31 cellular contexts compared by ENCODE assay signal in the genomic region with DNA sequence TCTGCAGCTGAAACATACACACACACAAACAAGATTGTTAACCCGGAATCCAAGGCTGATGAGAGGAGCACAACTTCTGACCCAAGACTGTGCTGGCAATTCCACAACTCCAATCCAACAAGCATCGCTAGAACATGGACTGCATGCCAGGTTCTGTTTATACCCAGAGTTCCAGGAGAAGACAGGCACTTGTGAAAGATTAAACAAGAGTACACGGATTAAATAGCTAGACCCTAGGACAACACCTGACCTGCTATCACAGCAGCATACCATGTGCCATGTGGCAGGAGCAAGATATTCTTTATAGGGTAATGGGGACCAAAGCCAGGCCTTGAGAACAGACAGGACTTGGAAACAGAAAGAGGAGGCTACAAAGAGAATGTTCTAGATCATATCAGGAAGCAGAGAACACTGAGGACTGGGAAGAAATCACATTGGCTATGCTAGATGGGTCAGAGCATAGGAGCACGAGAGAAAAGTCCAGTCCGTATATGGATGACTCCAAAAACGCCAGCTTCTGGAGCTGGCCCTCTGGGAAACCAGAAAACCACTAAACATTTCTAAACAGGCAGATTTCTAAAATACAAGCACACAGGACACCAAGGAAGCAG.
DNase-seq lines count a peak whose midpoint lies in the region; ATAC-seq and TF ChIP-seq lines count a peak whose summit lies in the region.
"Had no signal": no experiment of that assay in that cellular context is flagged by ENCODE, and none has a peak within 500 bp of the region (broad histone marks: within the 10 kb centered on the region; RNA-seq: fewer than 3 reads in every experiment).

No MANE protein-coding gene starts in this region.

- H3K9me3 Mint-ChIP-seq in activated CD8-positive, alpha-beta T cell treated with anti-CD3 and anti-CD28 coated beads for 36 hours, result no peaks in the 10 kb centered on the region
- H3K9me3 Mint-ChIP-seq in activated CD8-positive, alpha-beta T cell treated with anti-CD3 and anti-CD28 coated beads, Interleukin-2, amount 10 ng/mL, durations not matched to agents 7 days and 5 days (ENCODE audit: insufficient read depth), result no peaks in the 10 kb centered on the region
- H3K9me3 Mint-ChIP-seq in GM23338 (no peaks in the 10 kb centered on the region), neural crest cell (no peaks in the 10 kb centered on the region)
- no peaks in the 10 kb centered on the region for H3K9me3 Mint-ChIP-seq in activated naive CD8-positive, alpha-beta T cell treated with anti-CD3 and anti-CD28 coated beads for 36 hours
- H3K9me3 Mint-ChIP-seq in naive thymus-derived CD8-positive, alpha-beta T cell, result no peaks in the 10 kb centered on the region
- H3K9me3 Mint-ChIP-seq: CD8-positive, alpha-beta memory T cell; effector memory CD8-positive, alpha-beta T cell; stimulated activated naive B cell treated with anti-CD40 and anti-IgM and Interleukin-4, amounts not matched to agents 10 μg/mL and 1 μg/mL and 100 μg/mL, for 72 hours had no signal

- H3K4me2 ChIP-seq in GM23338, result no peak overlapping the region
- H3K4me2 ChIP-seq: A549 had no signal

- H3K27ac Mint-ChIP-seq in activated CD8-positive, alpha-beta T cell treated with anti-CD3 and anti-CD28 coated beads for 36 hours, result peak overlapping the region; percentile 61
- H3K27ac Mint-ChIP-seq in activated CD8-positive, alpha-beta T cell treated with anti-CD3 and anti-CD28 coated beads, Interleukin-2, amount 10 ng/mL, durations not matched to agents 7 days and 5 days, result no peak overlapping the region
- H3K27ac Mint-ChIP-seq in GM23338 (peak overlapping the region; percentile 23; the same call in 1 of the 2 replicates), neural crest cell (ENCODE audit: unreplicated experiment) (peak overlapping the region; percentile 25)
- H3K27ac Mint-ChIP-seq in activated naive CD8-positive, alpha-beta T cell treated with anti-CD3 and anti-CD28 coated beads for 36 hours, result peak overlapping the region; percentile 46
- H3K27ac Mint-ChIP-seq in naive thymus-derived CD8-positive, alpha-beta T cell, result peak overlapping the region in 1 of 10 donors; percentile 6
- H3K27ac Mint-ChIP-seq: effector memory CD8-positive, alpha-beta T cell; stimulated activated naive B cell treated with anti-CD40 and anti-IgM and Interleukin-4, amounts not matched to agents 10 μg/mL and 1 μg/mL and 100 μg/mL, for 72 hours had no signal

- intact Hi-C loops in activated CD8-positive, alpha-beta T cell treated with anti-CD3 and anti-CD28 coated beads for 36 hours (cut with micrococcal nuclease), result loop anchor here (10.0 kb wide), 1 partner anchor 193 kb away; no protein-coding TSS in a partner anchor

- H3K4me3 ChIP-seq in GM23338, result no peak overlapping the region
- H3K4me3 ChIP-seq: A549, sigmoid colon, vagina had no signal

- no peaks in the 10 kb centered on the region for H3K79me2 ChIP-seq in GM23338 (replicated peaks; ENCODE audit: insufficient read depth)

- H3K9me2 ChIP-seq in GM23338 (ENCODE audit: insufficient read depth), result no peaks in the 10 kb centered on the region

- no peak for TF ChIP-seq CTCF in activated CD8-positive, alpha-beta T cell treated with anti-CD3 and anti-CD28 coated beads for 36 hours (IDR thresholded peaks at IDR 0.05)
- no peak for TF ChIP-seq CTCF in GM23338 (conservative IDR thresholded peaks at IDR 0.05; ENCODE audit: low read depth in 2 of 2)
- TF ChIP-seq CTCF in neural crest cell (conservative IDR thresholded peaks at IDR 0.05), result no peak

- H3K27me3 ChIP-seq in GM23338 (ENCODE audit: insufficient read depth), result no peaks in the 10 kb centered on the region
- H3K27me3 ChIP-seq: sigmoid colon, vagina had no signal

- H3F3A ChIP-seq in GM23338 (replicated peaks; ENCODE audit: low read depth), result no peaks in the 10 kb centered on the region

- ATAC-seq in activated CD8-positive, alpha-beta T cell treated with anti-CD3 and anti-CD28 coated beads for 36 hours, result no peak
- ATAC-seq in activated CD8-positive, alpha-beta T cell treated with anti-CD3 and anti-CD28 coated beads, Interleukin-2, amount 10 ng/mL, durations not matched to agents 7 days and 5 days, result no peak
- ATAC-seq in GM23338 (no peak), HG02840 (IDR thresholded peaks at IDR 0.05; ENCODE audit: low FRiP score, unreplicated experiment) (no peak)
- no peak for ATAC-seq in naive thymus-derived CD8-positive, alpha-beta T cell
- ATAC-seq: A549; effector memory CD8-positive, alpha-beta T cell; stimulated activated naive B cell treated with anti-CD40 and anti-IgM and Interleukin-4, amounts not matched to agents 10 μg/mL and 1 μg/mL and 100 μg/mL, for 72 hours had no signal

- H3K4me1 ChIP-seq in GM23338 (ENCODE audit: insufficient read depth), result no peaks in the 10 kb centered on the region
- H3K4me1 ChIP-seq: A549, sigmoid colon had no signal

- no peaks in the 10 kb centered on the region; the same call in 1 of the 2 replicates for H4K20me1 ChIP-seq in GM23338 (replicated peaks; ENCODE audit: insufficient read depth)

- POLR2A ChIA-PET in activated CD8-positive, alpha-beta T cell treated with anti-CD3 and anti-CD28 coated beads for 36 hours (lab: Charles Lee), result interaction anchor here (1.2 to 1.4 kb wide), 2 partner anchors 9 to 115 kb away, joined by 3 read pairs; no protein-coding TSS in a partner anchor
- POLR2A ChIA-PET in activated CD8-positive, alpha-beta T cell treated with anti-CD3 and anti-CD28 coated beads, Interleukin-2, amount 10 ng/mL, durations not matched to agents 7 days and 5 days (lab: Charles Lee), result no interaction called here
- POLR2A ChIA-PET in naive thymus-derived CD8-positive, alpha-beta T cell (lab: Charles Lee), result no interaction called here

- H3K27me3 Mint-ChIP-seq in activated CD8-positive, alpha-beta T cell treated with anti-CD3 and anti-CD28 coated beads for 36 hours, result no peaks in the 10 kb centered on the region
- H3K27me3 Mint-ChIP-seq in activated CD8-positive, alpha-beta T cell treated with anti-CD3 and anti-CD28 coated beads, Interleukin-2, amount 10 ng/mL, durations not matched to agents 7 days and 5 days (ENCODE audit: low read depth), result no peaks in the 10 kb centered on the region
- H3K27me3 Mint-ChIP-seq in GM23338 (ENCODE audit: insufficient read depth, low read depth, poor library complexity) (peaks cover 2% of the 10 kb centered on the region), neural crest cell (ENCODE audit: low read depth) (no peaks in the 10 kb centered on the region)
- no peaks in the 10 kb centered on the region for H3K27me3 Mint-ChIP-seq in activated naive CD8-positive, alpha-beta T cell treated with anti-CD3 and anti-CD28 coated beads for 36 hours
- H3K27me3 Mint-ChIP-seq in naive thymus-derived CD8-positive, alpha-beta T cell, result no peaks in the 10 kb centered on the region
- H3K27me3 Mint-ChIP-seq: effector memory CD8-positive, alpha-beta T cell; stimulated activated naive B cell treated with anti-CD40 and anti-IgM and Interleukin-4, amounts not matched to agents 10 μg/mL and 1 μg/mL and 100 μg/mL, for 72 hours had no signal

- no peak overlapping the region for H3K4me3 Mint-ChIP-seq in activated CD8-positive, alpha-beta T cell treated with anti-CD3 and anti-CD28 coated beads for 36 hours
- H3K4me3 Mint-ChIP-seq in activated CD8-positive, alpha-beta T cell treated with anti-CD3 and anti-CD28 coated beads, Interleukin-2, amount 10 ng/mL, durations not matched to agents 7 days and 5 days, result no peak overlapping the region
- H3K4me3 Mint-ChIP-seq in GM23338 (no peak overlapping the region), neural crest cell (no peak overlapping the region)
- H3K4me3 Mint-ChIP-seq in activated naive CD8-positive, alpha-beta T cell treated with anti-CD3 and anti-CD28 coated beads for 36 hours, result no peak overlapping the region
- no peak overlapping the region for H3K4me3 Mint-ChIP-seq in naive thymus-derived CD8-positive, alpha-beta T cell
- H3K4me3 Mint-ChIP-seq: effector memory CD8-positive, alpha-beta T cell; stimulated activated naive B cell treated with anti-CD40 and anti-IgM and Interleukin-4, amounts not matched to agents 10 μg/mL and 1 μg/mL and 100 μg/mL, for 72 hours had no signal

- H2AFZ ChIP-seq in GM23338, result no peak overlapping the region

- H3K4me1 Mint-ChIP-seq in activated CD8-positive, alpha-beta T cell treated with anti-CD3 and anti-CD28 coated beads for 36 hours (ENCODE audit: low read depth), result peaks cover 26% of the 10 kb centered on the region
- peaks cover 22% of the 10 kb centered on the region for H3K4me1 Mint-ChIP-seq in activated CD8-positive, alpha-beta T cell treated with anti-CD3 and anti-CD28 coated beads, Interleukin-2, amount 10 ng/mL, durations not matched to agents 7 days and 5 days (ENCODE audit: low read depth)
- peaks cover 3% of the 10 kb centered on the region; the same call in 2 of the 3 replicates for H3K4me1 Mint-ChIP-seq in GM23338
- H3K4me1 Mint-ChIP-seq in activated naive CD8-positive, alpha-beta T cell treated with anti-CD3 and anti-CD28 coated beads for 36 hours, result peaks cover 11% of the 10 kb centered on the region
- peaks cover 4% of the 10 kb centered on the region for H3K4me1 Mint-ChIP-seq in neural crest cell
- H3K4me1 Mint-ChIP-seq in naive thymus-derived CD8-positive, alpha-beta T cell, result peaks cover 4 to 14% (median 6%) of the 10 kb centered on the region in 4 donors
- H3K4me1 Mint-ChIP-seq: stimulated activated naive B cell treated with anti-CD40 and anti-IgM and Interleukin-4, amounts not matched to agents 10 μg/mL and 1 μg/mL and 100 μg/mL, for 72 hours had no signal

- H3K36me3 ChIP-seq in GM23338 (ENCODE audit: insufficient read depth), result no peaks in the 10 kb centered on the region
- H3K36me3 ChIP-seq: sigmoid colon, vagina, WERI-Rb-1 had no signal

- no peak overlapping the region for H3K27ac ChIP-seq in GM23338 (ENCODE audit: low read depth)
- H3K27ac ChIP-seq: A549, sigmoid colon, vagina, WERI-Rb-1 had no signal

- DNase-seq in activated CD8-positive, alpha-beta T cell treated with anti-CD3 and anti-CD28 coated beads for 36 hours, result no peak
- no peak for DNase-seq in activated CD8-positive, alpha-beta T cell treated with anti-CD3 and anti-CD28 coated beads, Interleukin-2, amount 10 ng/mL, durations not matched to agents 7 days and 5 days
- DNase-seq in GM23338 (ENCODE audit: low spot score) (no peak), neural crest cell (ENCODE audit: low read depth, low spot score) (no peak), AML-193 (lab: John Stamatoyannopoulos, UW) (no peak)
- DNase-seq in activated naive CD8-positive, alpha-beta T cell treated with anti-CD3 and anti-CD28 coated beads for 36 hours, result no peak
- DNase-seq in naive thymus-derived CD8-positive, alpha-beta T cell, result no peak
- DNase-seq: activated CD4-positive, alpha-beta T cell treated with anti-CD3 and anti-CD28 coated beads, Interleukin-2, amount 50 U/mL, for 1 hour; activated CD8-positive, alpha-beta memory T cell treated with anti-CD3 and anti-CD28 coated beads, Interleukin-2, amount 50 U/mL, for 48 hours; activated gamma-delta T cell treated with Interleukin-2 at 50 U/mL for 16 hours; caudate nucleus; CD8-positive, alpha-beta memory T cell; cortex of kidney; DMS 273 treated with DMSO at 0.1 percent for 48 hours; effector memory CD8-positive, alpha-beta T cell; EL; erythroblast; GOT3; head of caudate nucleus; NCI-H1694 treated with DMSO at 0.1 percent for 48 hours; NCI-H510A; posterior cingulate gyrus; SHP77 treated with DMSO at 0.1 percent for 48 hours; sigmoid colon; stimulated activated CD4-positive, alpha-beta T cell treated with anti-CD3 and anti-CD28 coated beads, Interleukin-4, amount 100 ng/mL, for 4 hours; stimulated activated naive B cell treated with anti-CD40 and anti-IgM and Interleukin-4, amounts not matched to agents 10 μg/mL and 1 μg/mL and 100 μg/mL, for 72 hours; T1000; WERI-Rb-1 had no signal

- H3K36me3 Mint-ChIP-seq in activated CD8-positive, alpha-beta T cell treated with anti-CD3 and anti-CD28 coated beads for 36 hours (ENCODE audit: low read depth), result no peaks in the 10 kb centered on the region
- H3K36me3 Mint-ChIP-seq in activated CD8-positive, alpha-beta T cell treated with anti-CD3 and anti-CD28 coated beads, Interleukin-2, amount 10 ng/mL, durations not matched to agents 7 days and 5 days (ENCODE audit: low read depth), result no peaks in the 10 kb centered on the region
- H3K36me3 Mint-ChIP-seq in GM23338 (ENCODE audit: low read depth) (peaks cover 39% of the 10 kb centered on the region), neural crest cell (ENCODE audit: low read depth) (peaks cover 11% of the 10 kb centered on the region)
- peaks cover 3% of the 10 kb centered on the region for H3K36me3 Mint-ChIP-seq in activated naive CD8-positive, alpha-beta T cell treated with anti-CD3 and anti-CD28 coated beads for 36 hours
- H3K36me3 Mint-ChIP-seq in naive thymus-derived CD8-positive, alpha-beta T cell, result no peaks in the 10 kb centered on the region
- H3K36me3 Mint-ChIP-seq: CD8-positive, alpha-beta memory T cell; stimulated activated naive B cell treated with anti-CD40 and anti-IgM and Interleukin-4, amounts not matched to agents 10 μg/mL and 1 μg/mL and 100 μg/mL, for 72 hours had no signal

- CTCF ChIA-PET in activated CD8-positive, alpha-beta T cell treated with anti-CD3 and anti-CD28 coated beads for 36 hours (lab: Charles Lee), result interaction anchor here (0.7 to 1.2 kb wide), 4 partner anchors 13 to 193 kb away, joined by 3 to 4 read pairs (median 3); no protein-coding TSS in a partner anchor
- CTCF ChIA-PET in activated CD8-positive, alpha-beta T cell treated with anti-CD3 and anti-CD28 coated beads, Interleukin-2, amount 10 ng/mL, durations not matched to agents 7 days and 5 days (lab: Charles Lee), result interaction anchor here (0.5 to 1.3 kb wide), 4 partner anchors 21 to 194 kb away, joined by 3 to 6 read pairs (median 3); no protein-coding TSS in a partner anchor
